ENCODE assay signal across 14 cellular contexts in the genomic region with DNA sequence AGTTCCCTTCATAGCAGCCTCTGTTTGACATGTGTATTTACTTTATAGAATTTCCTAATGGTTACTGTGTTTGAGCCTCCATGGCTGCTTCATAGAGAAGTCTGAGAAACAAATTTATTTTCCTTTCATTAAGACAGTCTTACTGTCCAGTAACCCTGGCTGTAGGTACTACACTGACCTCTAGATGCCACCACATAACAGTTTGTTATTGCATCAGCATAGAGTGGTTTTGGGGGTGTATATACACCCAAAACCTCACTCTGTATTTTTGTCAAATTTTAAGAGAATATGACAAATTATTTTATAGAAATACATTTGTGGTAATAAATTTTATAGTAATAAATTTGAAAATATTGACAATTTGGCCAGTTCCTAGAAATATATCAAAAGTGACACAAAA. TPM values are rescaled to one million over a fixed set of nuclear protein-coding genes. Genes with fewer than 3 reads are reported as not detected.
DNase-seq lines count a peak whose midpoint lies in the region; TF ChIP-seq lines count a peak whose summit lies in the region.
"Had no signal": no experiment of that assay in that cellular context is flagged by ENCODE, and none has a peak within 500 bp of the region (broad histone marks: within the 10 kb centered on the region; RNA-seq: fewer than 3 reads in every experiment).

No MANE protein-coding gene starts in this region.

- H3K9ac ChIP-seq in colonic mucosa (ENCODE audit: low read depth in 2 of 2, low read length in 2 of 2), result no peak overlapping the region

- TF ChIP-seq RAD21 in Ishikawa (IDR thresholded peaks at IDR 0.05; ENCODE audit: low read depth), result peak; percentile 24; the same call in 1 of the 2 replicates

- TF ChIP-seq POLR2A in adrenal gland (IDR thresholded peaks at IDR 0.05), result no peak

- TF ChIP-seq EP300 in Ishikawa (IDR thresholded peaks at IDR 0.05; ENCODE audit: borderline replicate concordance), result no peak

- H3K9me3 ChIP-seq in adrenal gland (replicated peaks in 1 of 3) (no peaks in the 10 kb centered on the region), colonic mucosa (no peaks in the 10 kb centered on the region)
- H3K9me3 ChIP-seq: neutrophil had no signal

- H3K4me1 ChIP-seq in adrenal gland (replicated peaks in 1 of 2) (no peaks in the 10 kb centered on the region), colonic mucosa (no peaks in the 10 kb centered on the region)

- H3K36me3 ChIP-seq in adrenal gland (replicated peaks in 1 of 2) (no peaks in the 10 kb centered on the region), kidney epithelial cell (ENCODE audit: control insufficient read depth, insufficient read depth, low read length) (no peaks in the 10 kb centered on the region), colonic mucosa (no peaks in the 10 kb centered on the region)
- H3K36me3 ChIP-seq: neutrophil had no signal

- no peak for DNase-seq in adrenal gland
- no peak for DNase-seq in kidney epithelial cell (ENCODE audit: low read depth)
- DNase-seq in dedifferentiated amniotic fluid mesenchymal stem cell (ENCODE audit: extremely low spot score), result no peak
- DNase-seq in epidermal melanocyte (ENCODE audit: insufficient read length, low spot score), result no peak
- no peak for DNase-seq in NCI-H510A treated with DMSO at 0.1 percent for 48 hours (lab: John Stamatoyannopoulos, UW)
- no peak for DNase-seq in colonic mucosa
- DNase-seq: activated CD4-positive, alpha-beta memory T cell treated with anti-CD3 and anti-CD28 coated beads for 36 hours; activated naive CD8-positive, alpha-beta T cell treated with anti-CD3 and anti-CD28 coated beads, Interleukin-2, amount 50 U/mL, for 24 hours; kidney; stimulated activated CD4-positive, alpha-beta T cell treated with anti-CD3 and anti-CD28 coated beads, Interleukin-1b, Interleukin-23, amount 100 ng/mL, for 48 hours had no signal

- TF ChIP-seq CTCF in C4-2B (conservative IDR thresholded peaks at IDR 0.05), result peak; percentile 38
- peak in 4 of 6 experiments; percentile 14 to 17 (median 15) for TF ChIP-seq CTCF in adrenal gland (IDR thresholded peaks at IDR 0.05)
- TF ChIP-seq CTCF in kidney epithelial cell (IDR thresholded peaks at IDR 0.05; ENCODE audit: insufficient read depth, low read length, poor library complexity, severe bottlenecking), result peak; percentile 26
- no peak for TF ChIP-seq CTCF in colonic mucosa (IDR thresholded peaks at IDR 0.05)

- intact Hi-C loops in adrenal gland (cut with DNase I) (no loop called here), colonic mucosa (cut with DNase I) (no loop called here)

- H3K27me3 ChIP-seq in adrenal gland, result no peaks in the 10 kb centered on the region
- H3K27me3 ChIP-seq in kidney epithelial cell (ENCODE audit: control insufficient read depth, insufficient read depth, low read length), result no peaks in the 10 kb centered on the region
- H3K27me3 ChIP-seq in colonic mucosa, result no peaks in the 10 kb centered on the region
- H3K27me3 ChIP-seq: neutrophil had no signal

- H3K27ac ChIP-seq in C4-2B, result no peak overlapping the region
- no peak overlapping the region for H3K27ac ChIP-seq in adrenal gland
- H3K27ac ChIP-seq in colonic mucosa, result no peak overlapping the region
- H3K27ac ChIP-seq: neutrophil, SK-N-MC had no signal

- no peak overlapping the region for H3K4me3 ChIP-seq in adrenal gland
- H3K4me3 ChIP-seq in kidney epithelial cell (ENCODE audit: low read depth, low read length), result no peak overlapping the region
- no peak overlapping the region for H3K4me3 ChIP-seq in colonic mucosa
- H3K4me3 ChIP-seq: SK-N-MC had no signal

TF ChIP-seq in Ishikawa, 13 proteins besides CTCF, POLR2A, EP300 and RAD21:
- TF ChIP-seq, protein P1, sequence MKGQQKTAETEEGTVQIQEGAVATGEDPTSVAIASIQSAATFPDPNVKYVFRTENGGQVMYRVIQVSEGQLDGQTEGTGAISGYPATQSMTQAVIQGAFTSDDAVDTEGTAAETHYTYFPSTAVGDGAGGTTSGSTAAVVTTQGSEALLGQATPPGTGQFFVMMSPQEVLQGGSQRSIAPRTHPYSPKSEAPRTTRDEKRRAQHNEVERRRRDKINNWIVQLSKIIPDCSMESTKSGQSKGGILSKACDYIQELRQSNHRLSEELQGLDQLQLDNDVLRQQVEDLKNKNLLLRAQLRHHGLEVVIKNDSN (IDR thresholded peaks at IDR 0.05), result no peak
- TF ChIP-seq CREB1 (IDR thresholded peaks at IDR 0.05; ENCODE audit: low read depth) (no peak), EGR1 (IDR thresholded peaks at IDR 0.05) (no peak)
- TF ChIP-seq, protein P2, sequence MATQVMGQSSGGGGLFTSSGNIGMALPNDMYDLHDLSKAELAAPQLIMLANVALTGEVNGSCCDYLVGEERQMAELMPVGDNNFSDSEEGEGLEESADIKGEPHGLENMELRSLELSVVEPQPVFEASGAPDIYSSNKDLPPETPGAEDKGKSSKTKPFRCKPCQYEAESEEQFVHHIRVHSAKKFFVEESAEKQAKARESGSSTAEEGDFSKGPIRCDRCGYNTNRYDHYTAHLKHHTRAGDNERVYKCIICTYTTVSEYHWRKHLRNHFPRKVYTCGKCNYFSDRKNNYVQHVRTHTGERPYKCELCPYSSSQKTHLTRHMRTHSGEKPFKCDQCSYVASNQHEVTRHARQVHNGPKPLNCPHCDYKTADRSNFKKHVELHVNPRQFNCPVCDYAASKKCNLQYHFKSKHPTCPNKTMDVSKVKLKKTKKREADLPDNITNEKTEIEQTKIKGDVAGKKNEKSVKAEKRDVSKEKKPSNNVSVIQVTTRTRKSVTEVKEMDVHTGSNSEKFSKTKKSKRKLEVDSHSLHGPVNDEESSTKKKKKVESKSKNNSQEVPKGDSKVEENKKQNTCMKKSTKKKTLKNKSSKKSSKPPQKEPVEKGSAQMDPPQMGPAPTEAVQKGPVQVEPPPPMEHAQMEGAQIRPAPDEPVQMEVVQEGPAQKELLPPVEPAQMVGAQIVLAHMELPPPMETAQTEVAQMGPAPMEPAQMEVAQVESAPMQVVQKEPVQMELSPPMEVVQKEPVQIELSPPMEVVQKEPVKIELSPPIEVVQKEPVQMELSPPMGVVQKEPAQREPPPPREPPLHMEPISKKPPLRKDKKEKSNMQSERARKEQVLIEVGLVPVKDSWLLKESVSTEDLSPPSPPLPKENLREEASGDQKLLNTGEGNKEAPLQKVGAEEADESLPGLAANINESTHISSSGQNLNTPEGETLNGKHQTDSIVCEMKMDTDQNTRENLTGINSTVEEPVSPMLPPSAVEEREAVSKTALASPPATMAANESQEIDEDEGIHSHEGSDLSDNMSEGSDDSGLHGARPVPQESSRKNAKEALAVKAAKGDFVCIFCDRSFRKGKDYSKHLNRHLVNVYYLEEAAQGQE (IDR thresholded peaks at IDR 0.05; ENCODE audit: low read depth), result no peak
- TF ChIP-seq, protein P3, sequence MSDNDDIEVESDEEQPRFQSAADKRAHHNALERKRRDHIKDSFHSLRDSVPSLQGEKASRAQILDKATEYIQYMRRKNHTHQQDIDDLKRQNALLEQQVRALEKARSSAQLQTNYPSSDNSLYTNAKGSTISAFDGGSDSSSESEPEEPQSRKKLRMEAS (IDR thresholded peaks at IDR 0.05), result no peak

RNA-seq across cellular contexts. Expression of a gene that starts 57.3 kb away (rescaled TPM):
- total RNA-seq in adrenal gland (10 to 100 TPM in 1 of 8 donors, 1 to 10 TPM in 7; 2.5 to 10.2 (median 6.7) TPM), kidney epithelial cell (13.5 and 20.9 TPM in 2 replicates), colonic mucosa (1 to 10 TPM; 3.6 to 7.9 TPM)
- 10 to 100 TPM in 1 of 3 donors, 1 to 10 TPM in 1, under 1 TPM in 1; 0.90 to 18.0 (median 6.3) TPM for polyA plus RNA-seq in adrenal gland
